Comparison of ENCODE assay signal across 8 cellular contexts in genomic region chr14:101980700-101981099, GRCh38. TPM values are rescaled to one million over a fixed set of nuclear protein-coding genes. Genes with fewer than 3 reads are reported as not detected.
DNase-seq lines count a peak whose midpoint lies in the region; ATAC-seq, FAIRE-seq and TF ChIP-seq lines count a peak whose summit lies in the region.

No MANE protein-coding gene starts in this region.

- H3K27me3 Mint-ChIP-seq in progenitor cell of endocrine pancreas: no peaks in the 10 kb centered on the region

- no peak overlapping the region for H3K4me3 Mint-ChIP-seq in progenitor cell of endocrine pancreas (ENCODE audit: low read depth)

- peak overlapping the region; percentile 65 to 76 for H3K27ac Mint-ChIP-seq in activated naive CD4-positive, alpha-beta T cell treated with anti-CD3 and anti-CD28 coated beads, Interleukin-2, amount 50 U/mL, for 72 hours
- no peak overlapping the region for H3K27ac Mint-ChIP-seq in progenitor cell of endocrine pancreas

- H3K27ac ChIP-seq in C4-2B: peak overlapping the region; percentile 25; the same call in 1 of the 2 replicates

- H3K36me3 Mint-ChIP-seq in activated naive CD4-positive, alpha-beta T cell treated with anti-CD3 and anti-CD28 coated beads, Interleukin-2, amount 50 U/mL, for 72 hours: peaks cover 10 to 30% of the 10 kb centered on the region in 2 donors
- H3K36me3 Mint-ChIP-seq in progenitor cell of endocrine pancreas (ENCODE audit: insufficient read depth): peaks cover 31% of the 10 kb centered on the region

- H3K9me3 Mint-ChIP-seq in activated naive CD4-positive, alpha-beta T cell treated with anti-CD3 and anti-CD28 coated beads, Interleukin-2, amount 50 U/mL, for 72 hours: no peaks in the 10 kb centered on the region
- no peaks in the 10 kb centered on the region for H3K9me3 Mint-ChIP-seq in progenitor cell of endocrine pancreas (ENCODE audit: low read depth)

- ATAC-seq in GM19455 (IDR thresholded peaks at IDR 0.05; ENCODE audit: unreplicated experiment) (peak; percentile 57), HG03521 (IDR thresholded peaks at IDR 0.05; ENCODE audit: unreplicated experiment) (peak; percentile 51), GM18519 (IDR thresholded peaks at IDR 0.05; ENCODE audit: low FRiP score, unreplicated experiment) (no peak)
- ATAC-seq in activated naive CD4-positive, alpha-beta T cell treated with anti-CD3 and anti-CD28 coated beads, Interleukin-2, amount 50 U/mL, for 72 hours: peak; percentile 71 to 95

- FAIRE-seq in urothelium cell line (lab: Jason Lieb, UNC): no peak

- TF ChIP-seq CTCF in C4-2B (conservative IDR thresholded peaks at IDR 0.05): no peak
- no peak for TF ChIP-seq CTCF in progenitor cell of endocrine pancreas (IDR thresholded peaks at IDR 0.05; ENCODE audit: unreplicated experiment)

- peaks cover 4% of the 10 kb centered on the region for H3K4me1 Mint-ChIP-seq in progenitor cell of endocrine pancreas (ENCODE audit: low read depth)

- no peak for DNase-seq in activated naive CD4-positive, alpha-beta T cell treated with anti-CD3 and anti-CD28 coated beads, Interleukin-2, amount 50 U/mL, for 72 hours (ENCODE audit: low spot score in 2 of 2)
- peak; percentile 25 for DNase-seq in iPS-NIHi11 (ENCODE audit: low spot score)
- DNase-seq in urothelium cell line (ENCODE audit: low spot score): peak; percentile 76
- DNase-seq in progenitor cell of endocrine pancreas (ENCODE audit: low spot score, unreplicated experiment): no peak

RNA-seq across cellular contexts. Expression of gene DYNC1H1, which starts 16.3 kb away (rescaled TPM):
- 100 to 1,000 TPM; 368 to 465 TPM for total RNA-seq in activated naive CD4-positive, alpha-beta T cell treated with anti-CD3 and anti-CD28 coated beads, Interleukin-2, amount 50 U/mL, for 72 hours
- total RNA-seq in progenitor cell of endocrine pancreas: 501 and 519 TPM in 2 replicates

Comparison
In these comparisons a context has a peak if more than half of its experiments do, and no peak if none do; other contexts are left out.
1. DNase-seq: peak in iPS-NIHi11 (single experiment) and urothelium cell line (single experiment); none in activated naive CD4-positive, alpha-beta T cell treated with anti-CD3 and anti-CD28 coated beads, Interleukin-2, amount 50 U/mL, for 72 hours (0 of 2) and progenitor cell of endocrine pancreas (single experiment).